In genomic region chr14:56137842-56138241, GRCh38 we compare ENCODE assay signal across 20 cellular contexts. TPM values are rescaled to one million over a fixed set of nuclear protein-coding genes. Genes with fewer than 3 reads are reported as not detected.
DNase-seq lines count a peak whose midpoint lies in the region; ATAC-seq and TF ChIP-seq lines count a peak whose summit lies in the region.
"Had no signal": no experiment of that assay in that cellular context is flagged by ENCODE, and none has a peak within 500 bp of the region (broad histone marks: within the 10 kb centered on the region; RNA-seq: fewer than 3 reads in every experiment).

No MANE protein-coding gene starts in this region.

- no peak overlapping the region for H4K91ac ChIP-seq in neuronal stem cell (ENCODE audit: low read depth, low read length, poor library complexity)

- peak overlapping the region; percentile 34 for H3K4me2 ChIP-seq in neuronal stem cell (ENCODE audit: insufficient read depth, low read length, poor library complexity, severe bottlenecking)

- ATAC-seq in SK-N-SH treated with all-trans-retinoic acid at 6 μM for 48 hours (no peak), T-helper 17 cell (no peak)
- no peak for ATAC-seq in activated CD4-positive, CD25-positive, alpha-beta regulatory T cell treated with anti-CD3 and anti-CD28 coated beads, Interleukin-2, amount 50 U/mL, for 24 hours
- ATAC-seq: activated naive CD4-positive, alpha-beta T cell treated with anti-CD3 and anti-CD28 coated beads, Interleukin-2, amount 50 U/mL, for 72 hours; CD8-positive, alpha-beta T cell; natural killer cell treated with Interleukin-12 subunit alpha and Interleukin-12 subunit beta and Interleukin-15 and Interleukin-18, amount 100 ng/mL, for 72 hours had no signal

- peaks cover 6% of the 10 kb centered on the region for H3K79me1 ChIP-seq in neuronal stem cell (ENCODE audit: low read depth, low read length)

- H2AFZ ChIP-seq in neuronal stem cell (ENCODE audit: low read length), result no peak overlapping the region

- no peak overlapping the region for H2BK12ac ChIP-seq in neuronal stem cell (ENCODE audit: low read length)

- H3K36me3 ChIP-seq in neuronal stem cell (replicated peaks in 1 of 2; ENCODE audit: control insufficient read depth in 2 of 2, insufficient read depth in 2 of 2, low read length in 2 of 2), result no peaks in the 10 kb centered on the region
- no peaks in the 10 kb centered on the region for H3K36me3 ChIP-seq in CD4-positive, alpha-beta memory T cell (ENCODE audit: insufficient read depth, low read length)
- H3K36me3 ChIP-seq: colonic mucosa, spleen, uterus had no signal

- H3K14ac ChIP-seq in neuronal stem cell (ENCODE audit: low read length), result no peak overlapping the region

- peaks cover 33% of the 10 kb centered on the region for H3K27me3 Mint-ChIP-seq in T-helper 17 cell
- H3K27me3 Mint-ChIP-seq in CD4-positive, alpha-beta memory T cell, result peaks cover 5 to 10% of the 10 kb centered on the region in 2 donors

- intact Hi-C loops in CD4-positive, alpha-beta memory T cell (cut with micrococcal nuclease), result no loop called here

- H3K18ac ChIP-seq in neuronal stem cell (ENCODE audit: low read length), result no peak overlapping the region

- H3K27ac Mint-ChIP-seq in T-helper 17 cell, result no peak overlapping the region
- no peak overlapping the region for H3K27ac Mint-ChIP-seq in CD4-positive, alpha-beta memory T cell
- H3K27ac Mint-ChIP-seq: activated naive CD4-positive, alpha-beta T cell treated with anti-CD3 and anti-CD28 coated beads, Interleukin-2, amount 50 U/mL, for 72 hours; activated T-cell treated with anti-CD3 and anti-CD28 coated beads, Interleukin-2, amount 50 U/mL, for 72 hours; CD8-positive, alpha-beta T cell; memory B cell; natural killer cell treated with Interleukin-12 subunit alpha and Interleukin-12 subunit beta and Interleukin-15 and Interleukin-18, amount 100 ng/mL, for 72 hours had no signal

- H3K27ac ChIP-seq in neuronal stem cell (replicated peaks; ENCODE audit: low read length), result no peak overlapping the region
- H3K27ac ChIP-seq in CD4-positive, alpha-beta memory T cell (ENCODE audit: low read depth, low read length), result no peak overlapping the region
- H3K27ac ChIP-seq: colonic mucosa, uterus had no signal

- no peak overlapping the region for H4K8ac ChIP-seq in neuronal stem cell (ENCODE audit: low read depth, low read length)

- no peaks in the 10 kb centered on the region for H3K9me3 Mint-ChIP-seq in CD4-positive, alpha-beta memory T cell
- H3K9me3 Mint-ChIP-seq: activated naive CD4-positive, alpha-beta T cell treated with anti-CD3 and anti-CD28 coated beads, Interleukin-2, amount 50 U/mL, for 72 hours; activated T-cell treated with anti-CD3 and anti-CD28 coated beads, Interleukin-2, amount 50 U/mL, for 72 hours; CD8-positive, alpha-beta T cell; memory B cell; natural killer cell treated with Interleukin-12 subunit alpha and Interleukin-12 subunit beta and Interleukin-15 and Interleukin-18, amount 100 ng/mL, for 72 hours had no signal

- H3K9ac ChIP-seq in neuronal stem cell (ENCODE audit: low read depth, low read length, poor library complexity), result no peak overlapping the region

- no CpG with 5 or more reads among the region's 10 CpGs for WGBS in neuronal stem cell (ENCODE audit: extremely low coverage in 2 of 2, insufficient read length in 2 of 2, insufficient replicate concordance in 1 of 2), 2 donors

- no peak overlapping the region for H2BK120ac ChIP-seq in neuronal stem cell (ENCODE audit: low read depth, low read length)

- TF ChIP-seq CTCF in epithelial cell of proximal tubule (conservative IDR thresholded peaks at IDR 0.05; ENCODE audit: low read depth, low read length), result no peak

- H3K36me3 Mint-ChIP-seq in T-helper 17 cell (ENCODE audit: low read depth), result no peaks in the 10 kb centered on the region
- H3K36me3 Mint-ChIP-seq in CD4-positive, alpha-beta memory T cell, result no peaks in the 10 kb centered on the region
- H3K36me3 Mint-ChIP-seq: CD8-positive, alpha-beta T cell; memory B cell; natural killer cell treated with Interleukin-12 subunit alpha and Interleukin-12 subunit beta and Interleukin-15 and Interleukin-18, amount 100 ng/mL, for 72 hours had no signal

- POLR2A ChIA-PET in CD4-positive, alpha-beta memory T cell (lab: Charles Lee; ENCODE audit: partially characterized antibody), result no interaction called here

- H3K4me3 ChIP-seq in epithelial cell of proximal tubule (ENCODE audit: low read depth, low read length), result peak overlapping the region; percentile 29
- H3K4me3 ChIP-seq in neuronal stem cell (ENCODE audit: low read length in 2 of 2), result no peak overlapping the region
- H3K4me3 ChIP-seq in CD4-positive, alpha-beta memory T cell (ENCODE audit: low read length in 2 of 2), result no peak overlapping the region
- H3K4me3 ChIP-seq: colonic mucosa, spleen, uterus had no signal

- CTCF ChIA-PET in CD4-positive, alpha-beta memory T cell (lab: Charles Lee; ENCODE audit: partially characterized antibody), result interaction anchor here (0.8 kb wide), 1 partner anchor 405 kb away, joined by 3 read pairs; no protein-coding TSS in a partner anchor

- peaks cover 15 to 19% of the 10 kb centered on the region in 2 donors for H3K4me1 ChIP-seq in neuronal stem cell (ENCODE audit: control insufficient read depth in 2 of 2, insufficient read depth in 1 of 2, low read depth in 1 of 2, low read length in 2 of 2)
- H3K4me1 ChIP-seq in CD4-positive, alpha-beta memory T cell (ENCODE audit: insufficient read depth, low read length), result no peaks in the 10 kb centered on the region
- H3K4me1 ChIP-seq: colonic mucosa, uterus had no signal

- H2BK15ac ChIP-seq in neuronal stem cell (ENCODE audit: low read length), result no peak overlapping the region

- H2BK5ac ChIP-seq in neuronal stem cell (ENCODE audit: low read length), result no peak overlapping the region

- H3K4ac ChIP-seq in neuronal stem cell (ENCODE audit: low read length), result no peak overlapping the region

- H3K4me3 Mint-ChIP-seq in T-helper 17 cell, result no peak overlapping the region
- no peak overlapping the region for H3K4me3 Mint-ChIP-seq in CD4-positive, alpha-beta memory T cell
- H3K4me3 Mint-ChIP-seq: activated T-cell treated with anti-CD3 and anti-CD28 coated beads, Interleukin-2, amount 50 U/mL, for 72 hours; CD8-positive, alpha-beta T cell; memory B cell; natural killer cell treated with Interleukin-12 subunit alpha and Interleukin-12 subunit beta and Interleukin-15 and Interleukin-18, amount 100 ng/mL, for 72 hours had no signal

- peaks cover 0 to 3% (median 0%) of the 10 kb centered on the region in 3 experiments for H3K27me3 ChIP-seq in neuronal stem cell (ENCODE audit: control insufficient read depth in 3 of 3, insufficient read depth in 3 of 3, low read depth in 1 of 3, low read length in 3 of 3)
- no peaks in the 10 kb centered on the region for H3K27me3 ChIP-seq in CD4-positive, alpha-beta memory T cell (ENCODE audit: insufficient read depth, low read length)
- H3K27me3 ChIP-seq: colonic mucosa, spleen, uterus had no signal

- H3K9me3 ChIP-seq in neuronal stem cell (replicated peaks in 1 of 2; ENCODE audit: control insufficient read depth in 2 of 2, insufficient read depth in 1 of 2, low read depth in 1 of 2, low read length in 2 of 2), result peaks cover 0 to 1% of the 10 kb centered on the region in 2 donors
- H3K9me3 ChIP-seq in T-helper 17 cell (ENCODE audit: control insufficient read depth, low read length, poor library complexity, severe bottlenecking), result no peaks in the 10 kb centered on the region
- H3K9me3 ChIP-seq in CD4-positive, alpha-beta memory T cell (ENCODE audit: control insufficient read depth in 1 of 2, low read length in 2 of 2), result no peaks in the 10 kb centered on the region
- H3K9me3 ChIP-seq: colonic mucosa, spleen, uterus had no signal

- DNase-seq in DMS 273 (lab: John Stamatoyannopoulos, UW; ENCODE audit: unreplicated experiment) (peak; percentile 75), NCI-H524 (lab: John Stamatoyannopoulos, UW) (peak; percentile 82 to 84), epithelial cell of proximal tubule (ENCODE audit: low read depth) (no peak), neuronal stem cell (ENCODE audit: low spot score) (no peak), T-helper 17 cell (no peak)
- DNase-seq in CD4-positive, alpha-beta memory T cell, result no peak
- DNase-seq: ACHN; activated CD4-positive, CD25-positive, alpha-beta regulatory T cell; activated T-cell treated with anti-CD3 and anti-CD28 coated beads, Interleukin-2, amount 50 U/mL, for 72 hours; CD8-positive, alpha-beta T cell; colonic mucosa; hippocampal formation; spleen; uterus had no signal

- peaks cover 22% of the 10 kb centered on the region for H3K4me1 Mint-ChIP-seq in T-helper 17 cell
- H3K4me1 Mint-ChIP-seq in CD4-positive, alpha-beta memory T cell, result peaks cover 11 to 32% (median 12%) of the 10 kb centered on the region in 4 donors

- H3K23ac ChIP-seq in neuronal stem cell (ENCODE audit: low read depth, low read length, poor library complexity), result no peak overlapping the region

- no peak overlapping the region for H2AK5ac ChIP-seq in neuronal stem cell (ENCODE audit: low read depth, low read length)

TF ChIP-seq in SK-N-SH treated with all-trans-retinoic acid at 6 μM for 48 hours, 23 proteins besides CTCF, POLR2A, EP300 and RAD21 (continues in another document):
- TF ChIP-seq ZNF565 (CRISPR knock-in tag; conservative IDR thresholded peaks at IDR 0.05; ENCODE audit: low read depth) (no peak), GLIS3 (CRISPR knock-in tag; IDR thresholded peaks at IDR 0.05) (no peak), ZFP30 (CRISPR knock-in tag; IDR thresholded peaks at IDR 0.05) (no peak)
- TF ChIP-seq, protein P1, sequence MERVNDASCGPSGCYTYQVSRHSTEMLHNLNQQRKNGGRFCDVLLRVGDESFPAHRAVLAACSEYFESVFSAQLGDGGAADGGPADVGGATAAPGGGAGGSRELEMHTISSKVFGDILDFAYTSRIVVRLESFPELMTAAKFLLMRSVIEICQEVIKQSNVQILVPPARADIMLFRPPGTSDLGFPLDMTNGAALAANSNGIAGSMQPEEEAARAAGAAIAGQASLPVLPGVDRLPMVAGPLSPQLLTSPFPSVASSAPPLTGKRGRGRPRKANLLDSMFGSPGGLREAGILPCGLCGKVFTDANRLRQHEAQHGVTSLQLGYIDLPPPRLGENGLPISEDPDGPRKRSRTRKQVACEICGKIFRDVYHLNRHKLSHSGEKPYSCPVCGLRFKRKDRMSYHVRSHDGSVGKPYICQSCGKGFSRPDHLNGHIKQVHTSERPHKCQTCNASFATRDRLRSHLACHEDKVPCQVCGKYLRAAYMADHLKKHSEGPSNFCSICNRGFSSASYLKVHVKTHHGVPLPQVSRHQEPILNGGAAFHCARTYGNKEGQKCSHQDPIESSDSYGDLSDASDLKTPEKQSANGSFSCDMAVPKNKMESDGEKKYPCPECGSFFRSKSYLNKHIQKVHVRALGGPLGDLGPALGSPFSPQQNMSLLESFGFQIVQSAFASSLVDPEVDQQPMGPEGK (CRISPR knock-in tag; IDR thresholded peaks at IDR 0.05; ENCODE audit: borderline replicate concordance), result no peak

RNA-seq across cellular contexts. Expression of gene PELI2, which starts 19.6 kb away (rescaled TPM):
- total RNA-seq in epithelial cell of proximal tubule (4.2 and 6.6 TPM in 2 replicates), T-helper 17 cell (10 to 100 TPM; 11.2 to 26.3 TPM)
- polyA plus RNA-seq in neuronal stem cell (2013, experiment 1 of 2), result 11.8 TPM
- polyA plus RNA-seq in neuronal stem cell (2013, experiment 2 of 2), result 11.2 TPM
- total RNA-seq in CD4-positive, alpha-beta memory T cell, result 10 to 100 TPM; 13.6 to 16.4 TPM
- polyA plus RNA-seq in CD4-positive, alpha-beta memory T cell, result 1 to 10 TPM; 1.2 to 1.9 TPM
- polyA plus RNA-seq: keratinocyte had no signal

Comparison
In these comparisons a context has a peak if more than half of its experiments do, and no peak if none do; other contexts are left out.
1. DNase-seq: peak in DMS 273 (single experiment) and NCI-H524 (2 of 2); none in epithelial cell of proximal tubule (single experiment), neuronal stem cell (single experiment), T-helper 17 cell (0 of 3) and CD4-positive, alpha-beta memory T cell (0 of 5).